8 cellular contexts compared by ENCODE assay signal in the genomic region with DNA sequence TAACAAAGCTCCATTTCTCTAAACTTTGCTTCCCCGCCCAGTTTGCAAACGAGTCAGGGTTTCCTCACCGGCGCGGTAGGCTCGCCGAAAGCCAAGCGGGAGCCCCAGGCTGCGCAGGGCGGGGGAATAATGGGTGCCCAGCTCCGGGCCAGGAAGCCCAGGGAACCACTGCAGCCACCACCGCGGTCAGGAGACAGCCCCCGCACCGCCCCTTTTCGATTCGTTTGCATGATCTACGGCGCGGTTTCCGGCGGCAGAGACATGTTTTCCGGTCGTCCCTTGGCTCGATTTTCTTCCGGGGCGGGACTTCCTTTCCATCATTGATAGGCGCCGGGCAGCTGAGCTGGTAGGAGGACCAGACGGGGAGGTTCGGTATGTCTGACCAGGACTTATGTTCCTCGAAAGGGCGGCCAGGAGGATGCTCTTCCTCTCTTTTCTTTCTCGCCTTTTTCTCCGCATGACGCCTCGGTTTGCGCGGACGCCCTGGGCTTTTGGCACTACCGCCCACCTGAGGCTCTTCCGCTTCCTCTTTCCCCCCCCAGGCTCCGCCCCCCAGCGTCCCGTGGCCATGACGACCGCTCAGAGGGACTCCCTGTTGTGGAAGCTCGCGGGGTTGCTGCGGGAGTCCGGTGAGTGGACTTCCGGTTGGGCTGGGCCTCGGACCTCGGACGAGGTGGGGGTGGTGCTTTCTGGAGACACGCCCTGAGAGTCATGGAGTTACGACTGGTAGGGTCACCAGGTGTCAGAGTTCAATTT. TPM values are rescaled to one million over a fixed set of nuclear protein-coding genes. Genes with fewer than 3 reads are reported as not detected.
A peak's percentile ranks its signal among the peaks of the same experiment; 100 is the strongest.
DNase-seq lines count a peak whose midpoint lies in the region; ATAC-seq and TF ChIP-seq lines count a peak whose summit lies in the region.

Gene STK11IP (plus strand): TSS at position 306 of the 756 bp plus-strand sequence. CDS start 263 bp downstream, at position 569.

- peak within 1 kb of the TSS; percentile 95 for H3K4me2 ChIP-seq in SK-N-SH

- no peaks in the 10 kb centered on the region for H3K9me2 ChIP-seq in SK-N-SH

- no peak for TF ChIP-seq EP300 in SK-N-SH (IDR thresholded peaks at IDR 0.05; ENCODE audit: borderline replicate concordance in 1 of 2, low read depth in 1 of 2, low read length in 1 of 2)

- H3K27me3 ChIP-seq in SK-N-SH (ENCODE audit: insufficient read depth) = no peaks in the 10 kb centered on the region

- H3K27ac ChIP-seq in SK-N-SH (ENCODE audit: low read depth in 2 of 2, low read length in 1 of 2) = peak within 1 kb of the TSS; percentile 80 to 95

- no peaks in the 10 kb centered on the region for H4K20me1 ChIP-seq in SK-N-SH (ENCODE audit: insufficient read depth)

- peaks cover 0 to 4% of the 10 kb centered on the region in 2 experiments; a peak in 2 of 4 replicates for H3K4me1 ChIP-seq in SK-N-SH (ENCODE audit: control insufficient read depth in 1 of 2, insufficient read depth in 2 of 2, low read depth in 1 of 2, low read length in 1 of 2)

- WGBS in SK-N-SH (ENCODE audit: low lambda C conversion rate) = under 1% methylated on average over 39 of the region's 57 CpGs

- CTCF ChIA-PET in SK-N-SH (lab: Yijun Ruan, JAX) = interaction anchor here (0.6 to 4.9 kb wide), 15 partner anchors 17 to 144 kb away, joined by 3 to 37 read pairs (median 5); partner anchors contain the start of genes CHPF, INHA, OBSL1 and TMEM198

- H3K9me3 ChIP-seq in SK-N-SH = no peaks in the 10 kb centered on the region

- no peak for TF ChIP-seq RAD21 in SK-N-SH (IDR thresholded peaks at IDR 0.05; ENCODE audit: low read length)

- peak within 1 kb of the TSS; percentile 75 for H3K9ac ChIP-seq in SK-N-SH

- H3F3A ChIP-seq in SK-N-SH (replicated peaks; ENCODE audit: insufficient read depth) = peaks cover 8% of the 10 kb centered on the region

- DNase-seq in GM04504 (ENCODE audit: low read depth) (peak; percentile 96), NCI-H1048 (lab: John Stamatoyannopoulos, UW) (peak; percentile 91), SK-N-SH (peak; percentile 98), germinal center (ENCODE audit: low spot score) (peak; percentile 93), non-pigmented ciliary epithelial cell (ENCODE audit: low read depth) (peak; percentile 89), superior temporal gyrus (ENCODE audit: extremely low spot score) (peak; percentile 98)
- peak; percentile 92 for DNase-seq in activated naive CD4-positive, alpha-beta T cell treated with anti-CD3 and anti-CD28 coated beads, Interleukin-2, amount 50 U/mL, for 16 hours

- peak; percentile 93 for ATAC-seq in HG02571 (IDR thresholded peaks at IDR 0.05; ENCODE audit: unreplicated experiment)

- peaks cover 4 to 12% of the 10 kb centered on the region in 2 experiments for H3K36me3 ChIP-seq in SK-N-SH (replicated peaks in 1 of 2; ENCODE audit: control insufficient read depth in 1 of 2, insufficient read depth in 2 of 2, low read length in 1 of 2)

- H3K4me3 ChIP-seq in SK-N-SH (ENCODE audit: low read depth in 2 of 2, low read length in 1 of 2) = peak within 1 kb of the TSS; percentile 71 to 73

- H3K79me2 ChIP-seq in SK-N-SH (ENCODE audit: insufficient read depth) = peaks cover 16% of the 10 kb centered on the region; the same call in 1 of the 2 replicates

- POLR2A ChIA-PET in SK-N-SH (lab: Yijun Ruan, JAX) = interaction anchor here (0.5 to 3.9 kb wide), 14 partner anchors 20 to 100 kb away, joined by 3 to 56 read pairs (median 3); partner anchors contain the start of genes CHPF, INHA, OBSL1 and SLC4A3

- peak within 1 kb of the TSS; percentile 91 for H2AFZ ChIP-seq in SK-N-SH (ENCODE audit: low read depth)

- TF ChIP-seq CTCF in SK-N-SH (IDR thresholded peaks at IDR 0.05) = no peak

TF ChIP-seq in SK-N-SH, 30 proteins besides CTCF, POLR2A, EP300 and RAD21 (continues in another document):
- TF ChIP-seq NFIC (IDR thresholded peaks at IDR 0.05; ENCODE audit: borderline replicate concordance) (peak; percentile 79), MXI1 (IDR thresholded peaks at IDR 0.05; ENCODE audit: low read depth, low read length) (peak; percentile 89), FOXM1 (IDR thresholded peaks at IDR 0.05; ENCODE audit: low read depth) (no peak), TAF1 (IDR thresholded peaks at IDR 0.05; ENCODE audit: borderline replicate concordance, low read depth, low read length) (peak; percentile 94), TEAD4 (IDR thresholded peaks at IDR 0.05; ENCODE audit: borderline replicate concordance, insufficient read depth) (no peak), JUND (IDR thresholded peaks at IDR 0.05) (no peak; the same call in 1 of the 2 replicates), EZH2phosphoT487 (IDR thresholded peaks at IDR 0.05; ENCODE audit: borderline replicate concordance, low read depth) (no peak), RXRA (IDR thresholded peaks at IDR 0.05; ENCODE audit: borderline replicate concordance, low read depth) (no peak), RFX5 (IDR thresholded peaks at IDR 0.05; ENCODE audit: low read length) (no peak), SIN3A (IDR thresholded peaks at IDR 0.05; ENCODE audit: borderline replicate concordance, low read depth, low read length) (peak; percentile 76; the same call in 1 of the 2 replicates), FOXJ3 (CRISPR knock-in tag; IDR thresholded peaks at IDR 0.05) (no peak), GATA2 (CRISPR knock-in tag; IDR thresholded peaks at IDR 0.05) (no peak), CHD2 (IDR thresholded peaks at IDR 0.05; ENCODE audit: low read length, partially characterized antibody) (peak; percentile 96), RCOR1 (IDR thresholded peaks at IDR 0.05; ENCODE audit: low read length) (no peak), ELF1 (IDR thresholded peaks at IDR 0.05) (peak; percentile 96), POLR2AphosphoS5 (IDR thresholded peaks at IDR 0.05; ENCODE audit: low read depth, low read length) (peak; percentile 95), NRF1 (IDR thresholded peaks at IDR 0.05; ENCODE audit: low read depth, low read length) (peak; percentile 58), YY1 (IDR thresholded peaks at IDR 0.05; ENCODE audit: low read depth) (peak; percentile 75; the same call in 1 of the 2 replicates), FOSL2 (IDR thresholded peaks at IDR 0.05; ENCODE audit: borderline replicate concordance, low read depth) (no peak; the same call in 1 of the 2 replicates)
- TF ChIP-seq, protein P1, sequence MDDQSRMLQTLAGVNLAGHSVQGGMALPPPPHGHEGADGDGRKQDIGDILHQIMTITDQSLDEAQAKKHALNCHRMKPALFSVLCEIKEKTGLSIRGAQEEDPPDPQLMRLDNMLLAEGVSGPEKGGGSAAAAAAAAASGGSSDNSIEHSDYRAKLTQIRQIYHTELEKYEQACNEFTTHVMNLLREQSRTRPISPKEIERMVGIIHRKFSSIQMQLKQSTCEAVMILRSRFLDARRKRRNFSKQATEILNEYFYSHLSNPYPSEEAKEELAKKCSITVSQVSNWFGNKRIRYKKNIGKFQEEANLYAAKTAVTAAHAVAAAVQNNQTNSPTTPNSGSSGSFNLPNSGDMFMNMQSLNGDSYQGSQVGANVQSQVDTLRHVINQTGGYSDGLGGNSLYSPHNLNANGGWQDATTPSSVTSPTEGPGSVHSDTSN (IDR thresholded peaks at IDR 0.05) = peak; percentile 51; the same call in 1 of the 2 replicates
- TF ChIP-seq, protein P2, sequence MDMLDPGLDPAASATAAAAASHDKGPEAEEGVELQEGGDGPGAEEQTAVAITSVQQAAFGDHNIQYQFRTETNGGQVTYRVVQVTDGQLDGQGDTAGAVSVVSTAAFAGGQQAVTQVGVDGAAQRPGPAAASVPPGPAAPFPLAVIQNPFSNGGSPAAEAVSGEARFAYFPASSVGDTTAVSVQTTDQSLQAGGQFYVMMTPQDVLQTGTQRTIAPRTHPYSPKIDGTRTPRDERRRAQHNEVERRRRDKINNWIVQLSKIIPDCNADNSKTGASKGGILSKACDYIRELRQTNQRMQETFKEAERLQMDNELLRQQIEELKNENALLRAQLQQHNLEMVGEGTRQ (IDR thresholded peaks at IDR 0.05; ENCODE audit: borderline replicate concordance, low read depth, low read length) = no peak
- TF ChIP-seq, protein P3, sequence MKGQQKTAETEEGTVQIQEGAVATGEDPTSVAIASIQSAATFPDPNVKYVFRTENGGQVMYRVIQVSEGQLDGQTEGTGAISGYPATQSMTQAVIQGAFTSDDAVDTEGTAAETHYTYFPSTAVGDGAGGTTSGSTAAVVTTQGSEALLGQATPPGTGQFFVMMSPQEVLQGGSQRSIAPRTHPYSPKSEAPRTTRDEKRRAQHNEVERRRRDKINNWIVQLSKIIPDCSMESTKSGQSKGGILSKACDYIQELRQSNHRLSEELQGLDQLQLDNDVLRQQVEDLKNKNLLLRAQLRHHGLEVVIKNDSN (IDR thresholded peaks at IDR 0.05; ENCODE audit: borderline replicate concordance, low read depth) = no peak
- TF ChIP-seq, protein P4, sequence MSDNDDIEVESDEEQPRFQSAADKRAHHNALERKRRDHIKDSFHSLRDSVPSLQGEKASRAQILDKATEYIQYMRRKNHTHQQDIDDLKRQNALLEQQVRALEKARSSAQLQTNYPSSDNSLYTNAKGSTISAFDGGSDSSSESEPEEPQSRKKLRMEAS (IDR thresholded peaks at IDR 0.05; ENCODE audit: low read depth) = peak; percentile 69
- TF ChIP-seq, protein P5, sequence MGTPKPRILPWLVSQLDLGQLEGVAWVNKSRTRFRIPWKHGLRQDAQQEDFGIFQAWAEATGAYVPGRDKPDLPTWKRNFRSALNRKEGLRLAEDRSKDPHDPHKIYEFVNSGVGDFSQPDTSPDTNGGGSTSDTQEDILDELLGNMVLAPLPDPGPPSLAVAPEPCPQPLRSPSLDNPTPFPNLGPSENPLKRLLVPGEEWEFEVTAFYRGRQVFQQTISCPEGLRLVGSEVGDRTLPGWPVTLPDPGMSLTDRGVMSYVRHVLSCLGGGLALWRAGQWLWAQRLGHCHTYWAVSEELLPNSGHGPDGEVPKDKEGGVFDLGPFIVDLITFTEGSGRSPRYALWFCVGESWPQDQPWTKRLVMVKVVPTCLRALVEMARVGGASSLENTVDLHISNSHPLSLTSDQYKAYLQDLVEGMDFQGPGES (IDR thresholded peaks at IDR 0.05; ENCODE audit: low read depth, low read length) = no peak

RNA-seq across cellular contexts. Expression of gene STK11IP, which starts in this region (rescaled TPM):
- 22.1 and 22.9 TPM in 2 replicates for polyA plus RNA-seq in SK-N-SH (2012; rRNA removed)
- 4.1 and 5.5 TPM in 2 replicates for polyA plus RNA-seq in SK-N-SH (2012; cell fraction: cytosol; rRNA removed)
- 141 and 185 TPM in 2 replicates for polyA plus RNA-seq in SK-N-SH (2012; cell fraction: nucleus; rRNA removed)

Comparison
In these comparisons a context has a peak if more than half of its experiments do, and no peak if none do; other contexts are left out.
1. Peak in every context shown above with its lines: DNase-seq, ATAC-seq, H3K4me3 ChIP-seq and H3K27ac ChIP-seq.